ENCODE assay signal across 8 cellular contexts in genomic region chr1:54229281-54229891, GRCh38. TPM values are rescaled to one million over a fixed set of nuclear protein-coding genes. Genes with fewer than 3 reads are reported as not detected.
DNase-seq lines count a peak whose midpoint lies in the region; ATAC-seq and TF ChIP-seq lines count a peak whose summit lies in the region.

No MANE protein-coding gene starts in this region.

- peaks cover 26% of the 10 kb centered on the region for H3K4me1 Mint-ChIP-seq in activated naive CD4-positive, alpha-beta T cell treated with anti-CD3 and anti-CD28 coated beads for 36 hours (ENCODE audit: low read depth)
- peaks cover 31% of the 10 kb centered on the region for H3K4me1 Mint-ChIP-seq in activated CD8-positive, alpha-beta T cell treated with anti-CD3 and anti-CD28 coated beads for 36 hours (ENCODE audit: low read depth)

- no peaks in the 10 kb centered on the region for H3K27me3 ChIP-seq in tibial artery

- in situ Hi-C loops in G401 (cut with HindIII; ENCODE audit: low sequenced_read_pairs): no loop called here

- no peaks in the 10 kb centered on the region for H3K9me3 ChIP-seq in tibial artery

- peak; percentile 58 for ATAC-seq in activated CD8-positive, alpha-beta T cell treated with anti-CD3 and anti-CD28 coated beads for 36 hours
- no peak for ATAC-seq in HG02870 (IDR thresholded peaks at IDR 0.05; ENCODE audit: unreplicated experiment)

- no peak overlapping the region for H3K4me3 Mint-ChIP-seq in activated naive CD4-positive, alpha-beta T cell treated with anti-CD3 and anti-CD28 coated beads for 36 hours
- H3K4me3 Mint-ChIP-seq in activated CD8-positive, alpha-beta T cell treated with anti-CD3 and anti-CD28 coated beads for 36 hours: peak overlapping the region; percentile 15

- peak overlapping the region; percentile 56 to 74 for H3K27ac ChIP-seq in tibial artery

- TF ChIP-seq CTCF in activated CD8-positive, alpha-beta T cell treated with anti-CD3 and anti-CD28 coated beads for 36 hours (IDR thresholded peaks at IDR 0.05): no peak
- TF ChIP-seq CTCF in tibial artery (IDR thresholded peaks at IDR 0.05): no peak

- peaks cover 0 to 56% (median 28%) of the 10 kb centered on the region in 3 donors for H3K36me3 ChIP-seq in tibial artery

- intact Hi-C loops in activated naive CD4-positive, alpha-beta T cell treated with anti-CD3 and anti-CD28 coated beads for 36 hours (cut with micrococcal nuclease): loop anchor here (2.0 kb wide), 1 partner anchor 47 kb away; no protein-coding TSS in a partner anchor
- intact Hi-C loops in activated CD8-positive, alpha-beta T cell treated with anti-CD3 and anti-CD28 coated beads for 36 hours (cut with micrococcal nuclease): no loop called here
- intact Hi-C loops in tibial artery (cut with DNase I; ENCODE audit: low total_unique reads): loop anchor here (10.0 kb wide), 1 partner anchor 255 kb away; no protein-coding TSS in a partner anchor

- no peaks in the 10 kb centered on the region for H3K9me3 Mint-ChIP-seq in activated naive CD4-positive, alpha-beta T cell treated with anti-CD3 and anti-CD28 coated beads for 36 hours
- no peaks in the 10 kb centered on the region for H3K9me3 Mint-ChIP-seq in activated CD8-positive, alpha-beta T cell treated with anti-CD3 and anti-CD28 coated beads for 36 hours

- peaks cover 4% of the 10 kb centered on the region for H3K36me3 Mint-ChIP-seq in activated naive CD4-positive, alpha-beta T cell treated with anti-CD3 and anti-CD28 coated beads for 36 hours (ENCODE audit: low read depth)
- peaks cover 13% of the 10 kb centered on the region for H3K36me3 Mint-ChIP-seq in activated CD8-positive, alpha-beta T cell treated with anti-CD3 and anti-CD28 coated beads for 36 hours (ENCODE audit: low read depth)

- H3K27me3 Mint-ChIP-seq in activated naive CD4-positive, alpha-beta T cell treated with anti-CD3 and anti-CD28 coated beads for 36 hours (ENCODE audit: low read depth): no peaks in the 10 kb centered on the region
- H3K27me3 Mint-ChIP-seq in activated CD8-positive, alpha-beta T cell treated with anti-CD3 and anti-CD28 coated beads for 36 hours: no peaks in the 10 kb centered on the region

- POLR2A ChIA-PET in activated CD8-positive, alpha-beta T cell treated with anti-CD3 and anti-CD28 coated beads for 36 hours (lab: Charles Lee): interaction anchor here (0.7 to 1.2 kb wide), 6 partner anchors 9 to 128 kb away, joined by 3 to 4 read pairs (median 3); partner anchors contain the start of gene CYB5RL

- CTCF ChIA-PET in activated naive CD4-positive, alpha-beta T cell treated with anti-CD3 and anti-CD28 coated beads for 36 hours (lab: Charles Lee): interaction anchor here (0.9 to 1.4 kb wide), 2 partner anchors 259 to 260 kb away, joined by 3 to 4 read pairs; no protein-coding TSS in a partner anchor
- CTCF ChIA-PET in activated CD8-positive, alpha-beta T cell treated with anti-CD3 and anti-CD28 coated beads for 36 hours (lab: Charles Lee): interaction anchor here (1.0 kb wide), 1 partner anchor 174 kb away, joined by 4 read pairs; no protein-coding TSS in a partner anchor

- H3K4me1 ChIP-seq in tibial artery: peaks cover 0 to 30% (median 22%) of the 10 kb centered on the region in 4 donors

- peak overlapping the region; percentile 48 for H3K27ac Mint-ChIP-seq in activated naive CD4-positive, alpha-beta T cell treated with anti-CD3 and anti-CD28 coated beads for 36 hours
- peak overlapping the region; percentile 69 for H3K27ac Mint-ChIP-seq in activated CD8-positive, alpha-beta T cell treated with anti-CD3 and anti-CD28 coated beads for 36 hours

- DNase-seq in activated naive CD4-positive, alpha-beta T cell treated with anti-CD3 and anti-CD28 coated beads for 36 hours: no peak
- no peak for DNase-seq in activated naive CD4-positive, alpha-beta T cell treated with anti-CD3 and anti-CD28 coated beads, Interleukin-2, amount 50 U/mL, for 16 hours
- DNase-seq in activated CD8-positive, alpha-beta T cell treated with anti-CD3 and anti-CD28 coated beads for 36 hours: peak; percentile 58
- DNase-seq in islet precursor cell (peak; percentile 96), tibial artery (no peak), G401 (ENCODE audit: low spot score) (no peak), SHP77 (lab: John Stamatoyannopoulos, UW) (no peak)

- H3K4me3 ChIP-seq in tibial artery: no peak overlapping the region

RNA-seq across cellular contexts. Expression of gene MRPL37, which starts 29.4 kb away (rescaled TPM):
- total RNA-seq in activated naive CD4-positive, alpha-beta T cell treated with anti-CD3 and anti-CD28 coated beads for 36 hours: 100 to 1,000 TPM; 203 to 211 TPM
- total RNA-seq in activated CD8-positive, alpha-beta T cell treated with anti-CD3 and anti-CD28 coated beads for 36 hours: 100 to 1,000 TPM; 194 to 198 TPM
- 190 and 218 TPM in 2 replicates for total RNA-seq in G401 (2014; rRNA removed; shearing (Covaris generic))

RNA-seq across cellular contexts. Expression of gene CYB5RL, which starts 29.6 kb away (rescaled TPM):
- 10 to 100 TPM; 12.7 to 13.6 TPM for total RNA-seq in activated naive CD4-positive, alpha-beta T cell treated with anti-CD3 and anti-CD28 coated beads for 36 hours
- total RNA-seq in activated CD8-positive, alpha-beta T cell treated with anti-CD3 and anti-CD28 coated beads for 36 hours: 10 to 100 TPM; 11.4 to 12.6 TPM
- 5.5 and 6.2 TPM in 2 replicates for total RNA-seq in G401 (2014; rRNA removed; shearing (Covaris generic))

Comparison
In these comparisons a context has a peak if more than half of its experiments do, and no peak if none do; other contexts are left out.
1. DNase-seq: peak in activated CD8-positive, alpha-beta T cell treated with anti-CD3 and anti-CD28 coated beads for 36 hours (single experiment) and islet precursor cell (single experiment); none in activated naive CD4-positive, alpha-beta T cell treated with anti-CD3 and anti-CD28 coated beads for 36 hours (single experiment), activated naive CD4-positive, alpha-beta T cell treated with anti-CD3 and anti-CD28 coated beads, Interleukin-2, amount 50 U/mL, for 16 hours (single experiment), tibial artery (0 of 2), G401 (single experiment) and SHP77 (0 of 2).